1 cellular context compared by ENCODE assay signal in the genomic region with DNA sequence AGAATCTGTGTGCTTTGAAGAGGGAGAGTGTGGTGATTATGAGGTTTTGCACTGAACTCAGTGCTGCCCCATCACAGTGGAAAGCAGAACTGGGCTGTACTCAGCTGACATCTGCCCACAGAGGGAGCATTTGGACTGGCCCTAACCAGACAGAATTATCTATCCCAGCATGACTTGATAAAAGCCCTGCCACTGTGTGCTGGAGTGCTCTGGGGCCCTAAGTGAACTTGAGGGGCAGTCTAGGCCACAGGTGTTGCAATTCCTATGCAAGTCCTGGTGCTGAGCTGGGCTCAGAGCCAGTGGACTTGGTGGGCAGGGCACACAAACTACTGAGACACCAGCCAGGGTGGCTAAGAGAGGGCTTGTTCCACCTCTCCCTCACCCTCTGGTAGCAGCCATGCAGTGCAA.
TF ChIP-seq lines count a peak whose summit lies in the region.

No MANE protein-coding gene starts in this region.

TF ChIP-seq in GM23338, 12 proteins besides CTCF, POLR2A, EP300 and RAD21 (continued from another document):
- TF ChIP-seq ZNF462 (CRISPR knock-in tag; IDR thresholded peaks at IDR 0.05) (no peak), CREB1 (CRISPR knock-in tag; IDR thresholded peaks at IDR 0.05; ENCODE audit: low read depth) (no peak)
- TF ChIP-seq, protein P1, sequence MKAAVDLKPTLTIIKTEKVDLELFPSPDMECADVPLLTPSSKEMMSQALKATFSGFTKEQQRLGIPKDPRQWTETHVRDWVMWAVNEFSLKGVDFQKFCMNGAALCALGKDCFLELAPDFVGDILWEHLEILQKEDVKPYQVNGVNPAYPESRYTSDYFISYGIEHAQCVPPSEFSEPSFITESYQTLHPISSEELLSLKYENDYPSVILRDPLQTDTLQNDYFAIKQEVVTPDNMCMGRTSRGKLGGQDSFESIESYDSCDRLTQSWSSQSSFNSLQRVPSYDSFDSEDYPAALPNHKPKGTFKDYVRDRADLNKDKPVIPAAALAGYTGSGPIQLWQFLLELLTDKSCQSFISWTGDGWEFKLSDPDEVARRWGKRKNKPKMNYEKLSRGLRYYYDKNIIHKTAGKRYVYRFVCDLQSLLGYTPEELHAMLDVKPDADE (IDR thresholded peaks at IDR 0.05), result no peak
